ENCODE assay signal across 9 cellular contexts in the genomic region with DNA sequence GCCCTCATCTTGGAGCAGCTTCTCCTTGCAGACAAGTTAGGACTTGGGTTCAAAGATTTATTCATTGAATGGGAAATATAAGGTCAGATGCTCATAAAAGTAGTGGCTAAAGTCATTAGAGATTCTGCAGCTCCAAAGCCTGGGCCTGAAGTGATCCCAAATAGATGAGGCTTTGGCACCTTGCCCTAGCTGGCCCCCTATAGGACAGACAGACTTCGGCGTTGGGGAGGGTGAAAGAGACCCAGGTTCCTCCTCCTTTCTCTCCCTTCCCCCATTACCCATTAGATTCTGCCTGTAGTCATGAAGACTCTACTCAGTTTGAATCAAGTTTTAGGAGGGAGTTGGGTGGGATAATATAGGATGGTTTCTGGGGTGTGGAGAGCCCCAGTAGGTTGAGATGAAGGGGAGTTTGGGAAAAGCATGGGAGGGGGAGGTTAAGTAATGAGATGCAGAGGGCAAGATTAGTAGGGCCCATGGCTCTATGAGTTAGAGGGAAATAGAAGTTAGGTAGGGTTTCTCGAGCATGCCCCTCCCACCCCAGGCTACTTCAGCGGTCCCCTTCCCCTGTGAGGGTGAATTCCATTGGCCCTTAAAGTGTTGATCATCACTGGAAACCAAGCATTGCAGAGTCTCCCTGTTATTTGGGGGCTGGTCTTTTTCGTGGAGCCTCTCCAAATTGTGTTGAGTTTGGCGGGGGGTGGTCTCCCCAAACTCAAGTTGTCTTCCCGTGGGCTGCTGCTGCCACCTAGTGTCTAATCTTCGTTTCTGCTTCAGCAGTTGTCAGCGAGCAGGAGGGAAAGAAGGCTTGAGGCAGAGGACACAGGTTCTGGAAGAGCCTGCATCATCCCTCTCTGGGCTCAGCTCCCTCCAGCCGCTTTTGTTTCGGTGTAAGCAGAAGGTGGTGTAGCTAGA. TPM values are rescaled to one million over a fixed set of nuclear protein-coding genes. Genes with fewer than 3 reads are reported as not detected.
DNase-seq lines count a peak whose midpoint lies in the region; ATAC-seq and TF ChIP-seq lines count a peak whose summit lies in the region.
"Had no signal": no experiment of that assay in that cellular context is flagged by ENCODE, and none has a peak within 500 bp of the region (broad histone marks: within the 10 kb centered on the region; RNA-seq: fewer than 3 reads in every experiment).

No MANE protein-coding gene starts in this region.

- 16 to 20% (median 18%) methylated on average over 11 of the region's 11 CpGs for WGBS in adrenal gland, 4 donors

- H3K36me3 ChIP-seq in SU-DHL-6 (ENCODE audit: low read length) (no peaks in the 10 kb centered on the region), adrenal gland (replicated peaks in 1 of 2) (no peaks in the 10 kb centered on the region), iPS-20b (ENCODE audit: insufficient read depth, low read depth, low read length) (no peaks in the 10 kb centered on the region)

- H3K27ac ChIP-seq in SU-DHL-6 (ENCODE audit: low read depth, low read length) (no peak overlapping the region), adrenal gland (no peak overlapping the region), iPS-20b (ENCODE audit: low read length) (no peak overlapping the region)
- H3K27ac ChIP-seq: epithelial cell of prostate had no signal

- TF ChIP-seq POLR2A in adrenal gland (IDR thresholded peaks at IDR 0.05) = peak in 1 of 2 donors; percentile 20

- H3K4me2 ChIP-seq in SU-DHL-6 (ENCODE audit: low read depth, low read length, poor library complexity, severe bottlenecking) = no peak overlapping the region

- H3K9me3 ChIP-seq in SU-DHL-6 (ENCODE audit: insufficient read depth, low read length) = no peaks in the 10 kb centered on the region
- no peaks in the 10 kb centered on the region for H3K9me3 ChIP-seq in adrenal gland (replicated peaks in 1 of 3)
- H3K9me3 ChIP-seq in iPS-20b (ENCODE audit: insufficient read depth, low read depth, low read length) = no peaks in the 10 kb centered on the region

- H3K27me3 ChIP-seq in SU-DHL-6 (ENCODE audit: low read length) = no peaks in the 10 kb centered on the region
- no peaks in the 10 kb centered on the region for H3K27me3 ChIP-seq in adrenal gland
- peaks cover 8% of the 10 kb centered on the region for H3K27me3 ChIP-seq in iPS-20b (ENCODE audit: insufficient read depth, low read length)

- H3K9me2 ChIP-seq in SU-DHL-6 (replicated peaks; ENCODE audit: insufficient read depth, low read length) = no peaks in the 10 kb centered on the region

- DNase-seq in EL (peak; percentile 72), M059J (ENCODE audit: low read depth) (peak; percentile 66), adrenal gland (peak in 3 of 7 donors; percentile 51 to 77 (median 70))
- DNase-seq in stimulated activated CD4-positive, alpha-beta T cell treated with anti-CD3 and anti-CD28 coated beads, Interleukin-15, amount 100 ng/mL, for 48 hours (ENCODE audit: low read depth in 2 of 2) = peak; percentile 29 to 54

- H2AFZ ChIP-seq in SU-DHL-6 (ENCODE audit: low read depth, low read length, severe bottlenecking) = no peak overlapping the region

- H3K4me1 ChIP-seq in adrenal gland (replicated peaks in 1 of 2) (peaks cover 10 to 17% of the 10 kb centered on the region in 2 donors), iPS-20b (ENCODE audit: insufficient read depth, low read length) (peaks cover 31% of the 10 kb centered on the region)

- peak; percentile 86 for TF ChIP-seq CTCF in SU-DHL-6 (IDR thresholded peaks at IDR 0.05; ENCODE audit: insufficient read depth, low read length, poor library complexity, severe bottlenecking)
- TF ChIP-seq CTCF in adrenal gland (IDR thresholded peaks at IDR 0.05) = peak; percentile 65 to 96 (median 88)

- H3K9ac ChIP-seq in SU-DHL-6 (ENCODE audit: low read length) (no peak overlapping the region), iPS-20b (ENCODE audit: low read depth, low read length) (no peak overlapping the region; the same call in 1 of the 2 replicates)

- no peaks in the 10 kb centered on the region for H4K20me1 ChIP-seq in SU-DHL-6 (ENCODE audit: low read depth, low read length)

- no peaks in the 10 kb centered on the region for H3K79me2 ChIP-seq in SU-DHL-6 (ENCODE audit: insufficient read depth, low read length)

- intact Hi-C loops in adrenal gland (cut with DNase I) = loop anchor here (2.0 to 5.0 kb wide), 3 partner anchors 49 to 57 kb away; no protein-coding TSS in a partner anchor

- H3K4me3 ChIP-seq in SU-DHL-6 (ENCODE audit: insufficient read depth, low read length, poor library complexity, severe bottlenecking) (no peak overlapping the region), adrenal gland (no peak overlapping the region), iPS-20b (ENCODE audit: low read length) (peak overlapping the region; percentile 49; the same call in 1 of the 2 replicates)

- H3F3A ChIP-seq in SU-DHL-6 (ENCODE audit: insufficient read depth) = no peaks in the 10 kb centered on the region

- ATAC-seq in HG03439 (IDR thresholded peaks at IDR 0.05; ENCODE audit: unreplicated experiment) (no peak), HG02642 (IDR thresholded peaks at IDR 0.05; ENCODE audit: poor library complexity, unreplicated experiment) (no peak)

RNA-seq across cellular contexts. Expression of gene AHDC1, which starts 2.1 kb away (rescaled TPM):
- total RNA-seq in M059J (2014; rRNA removed; shearing (Covaris generic)) = 6.0 and 19.1 TPM in 2 replicates
- 100 to 1,000 TPM in 1 of 8 donors, 10 to 100 TPM in 7; 43.9 to 111 (median 71.8) TPM for total RNA-seq in adrenal gland
- 10 to 100 TPM; 10.4 to 98.5 (median 27.0) TPM for polyA plus RNA-seq in adrenal gland

RNA-seq across cellular contexts. Expression of gene FGR, which starts 28.9 kb away (rescaled TPM):
- total RNA-seq in M059J (2014; rRNA removed; shearing (Covaris generic)) = 0.17 TPM in 1 of 2 replicates, not detected in the other
- total RNA-seq in adrenal gland = 10 to 100 TPM in 4 of 8 donors, 1 to 10 TPM in 4; 4.7 to 16.0 (median 10.4) TPM
- polyA plus RNA-seq in adrenal gland = 10 to 100 TPM in 2 of 3 donors, 1 to 10 TPM in 1; 6.0 to 51.9 (median 11.3) TPM
